9 cellular contexts compared by ENCODE assay signal in the genomic region with DNA sequence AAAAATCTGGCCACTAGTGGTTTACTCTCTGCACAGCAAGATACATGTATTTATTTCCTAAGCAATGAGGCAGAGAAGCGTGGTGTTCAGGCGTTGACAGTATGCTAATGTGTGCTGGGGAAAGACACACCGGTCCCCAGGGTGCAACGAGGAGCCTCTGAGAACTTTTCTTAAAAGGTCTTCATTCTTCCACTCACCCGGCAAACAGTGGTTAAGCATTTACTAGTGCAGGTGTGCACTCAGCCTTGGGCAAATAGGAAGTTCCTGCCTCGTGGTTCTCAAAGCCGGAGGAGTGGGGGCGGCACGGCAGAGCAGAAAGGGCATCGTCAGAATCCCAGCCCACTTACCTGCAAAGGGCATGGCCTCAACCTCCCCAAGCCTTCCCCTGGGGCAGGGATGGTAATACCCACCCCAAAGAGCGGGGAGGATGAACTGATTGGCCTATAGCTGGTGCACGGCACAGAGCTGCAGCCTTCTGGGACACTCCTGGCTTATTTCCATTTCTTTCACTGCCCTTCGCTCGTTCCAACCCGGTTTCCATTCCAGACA.
DNase-seq lines count a peak whose midpoint lies in the region; ATAC-seq and TF ChIP-seq lines count a peak whose summit lies in the region.
"Had no signal": no experiment of that assay in that cellular context is flagged by ENCODE, and none has a peak within 500 bp of the region (broad histone marks: within the 10 kb centered on the region; RNA-seq: fewer than 3 reads in every experiment).

No MANE protein-coding gene starts in this region.

- DNase-seq in Caki2 (ENCODE audit: low read depth): peak; percentile 14
- DNase-seq in kidney epithelial cell (ENCODE audit: low read depth): peak; percentile 7
- no peak for DNase-seq in foreskin melanocyte
- no peak for DNase-seq in ecto neural progenitor cell (ENCODE audit: low spot score)
- DNase-seq in activated naive CD4-positive, alpha-beta T cell treated with anti-CD3 and anti-CD28 coated beads, Interleukin-2, amount 50 U/mL, for 16 hours: no peak
- DNase-seq: activated CD4-positive, alpha-beta T cell treated with anti-CD3 and anti-CD28 coated beads for 48 hours had no signal

- in situ Hi-C loops in Caki2 (cut with HindIII; ENCODE audit: low pct_unique_long_range_greater_than_20kb, low sequenced_read_pairs): no loop called here

- no peaks in the 10 kb centered on the region for H3K27me3 ChIP-seq in kidney epithelial cell (ENCODE audit: control insufficient read depth, insufficient read depth, low read length)

- H3K4me3 ChIP-seq in kidney epithelial cell (ENCODE audit: low read depth, low read length): peak overlapping the region; percentile 7

- ATAC-seq in GM21423 (IDR thresholded peaks at IDR 0.05; ENCODE audit: unreplicated experiment): peak; percentile 94
- ATAC-seq in HG03442 (IDR thresholded peaks at IDR 0.05; ENCODE audit: unreplicated experiment): peak; percentile 71
- ATAC-seq in HG02870 (IDR thresholded peaks at IDR 0.05; ENCODE audit: unreplicated experiment): no peak

- no peak for TF ChIP-seq CTCF in kidney epithelial cell (IDR thresholded peaks at IDR 0.05; ENCODE audit: insufficient read depth, low read length, poor library complexity, severe bottlenecking)

- H3K36me3 ChIP-seq in kidney epithelial cell (ENCODE audit: control insufficient read depth, insufficient read depth, low read length): no peaks in the 10 kb centered on the region

Comparison
In these comparisons a context has a peak if more than half of its experiments do, and no peak if none do; other contexts are left out.
1. DNase-seq: peak in Caki2 (single experiment) and kidney epithelial cell (single experiment); none in foreskin melanocyte (single experiment), ecto neural progenitor cell (single experiment) and activated naive CD4-positive, alpha-beta T cell treated with anti-CD3 and anti-CD28 coated beads, Interleukin-2, amount 50 U/mL, for 16 hours (single experiment).